ENCODE assay signal across 9 cellular contexts in the genomic region with DNA sequence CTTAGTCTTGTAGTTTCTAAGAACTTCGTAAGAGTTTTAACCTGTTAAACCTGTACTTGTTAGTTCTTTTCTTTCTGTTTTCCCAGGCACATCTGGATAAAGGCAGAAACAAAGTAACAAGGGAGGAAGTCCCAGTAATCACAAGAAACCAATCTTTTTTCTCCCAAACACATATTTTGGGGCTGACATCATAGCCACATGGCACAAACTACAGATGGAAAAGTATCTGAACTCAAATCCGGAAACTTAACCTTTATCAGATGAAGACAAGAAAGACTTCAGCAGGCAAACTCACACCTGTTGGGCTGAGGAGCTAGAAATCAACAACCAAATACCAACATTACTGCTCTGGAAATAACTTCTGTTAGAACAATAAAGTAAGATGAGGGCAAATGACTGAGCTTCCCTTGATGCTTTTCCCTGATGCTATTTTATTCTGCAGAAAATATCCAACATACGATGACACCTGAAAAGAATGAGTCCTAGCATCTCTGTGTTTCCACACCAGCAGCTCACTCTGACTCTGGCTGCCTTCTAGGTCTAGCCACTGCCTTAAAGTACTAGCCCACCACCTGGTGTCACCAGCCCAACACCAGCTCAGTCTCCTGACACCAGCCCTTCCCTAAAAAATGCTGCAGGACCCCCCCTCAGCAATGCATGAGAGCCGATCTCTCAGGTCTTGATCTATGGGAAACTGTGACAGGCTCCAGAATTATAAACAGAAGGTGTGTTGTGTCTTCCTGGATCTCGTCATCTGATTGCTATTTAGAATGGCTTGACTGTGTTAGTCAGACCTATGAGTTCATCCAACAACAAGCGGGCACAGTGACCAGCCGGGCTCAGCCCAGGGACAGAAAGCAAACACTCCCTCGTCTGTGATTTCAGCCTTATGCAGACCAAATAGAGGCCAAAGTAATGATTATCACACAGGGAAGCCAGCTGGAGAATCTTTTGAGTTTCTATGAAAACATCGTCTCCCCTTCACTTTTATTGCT.
DNase-seq lines count a peak whose midpoint lies in the region; ATAC-seq, FAIRE-seq and TF ChIP-seq lines count a peak whose summit lies in the region.
"Had no signal": no experiment of that assay in that cellular context is flagged by ENCODE, and none has a peak within 500 bp of the region (broad histone marks: within the 10 kb centered on the region; RNA-seq: fewer than 3 reads in every experiment).

No MANE protein-coding gene starts in this region.

- peak overlapping the region; percentile 29 for H3K27ac Mint-ChIP-seq in Caco-2 (ENCODE audit: unreplicated experiment)

- H3K4me1 ChIP-seq in Caco-2 (peaks cover 23% of the 10 kb centered on the region), SJSA1 (replicated peaks) (peaks cover 63% of the 10 kb centered on the region), pancreas (peaks cover 0 to 4% (median 0%) of the 10 kb centered on the region in 3 donors), small intestine (ENCODE audit: control insufficient read depth in 2 of 2, insufficient read depth in 1 of 2, low read depth in 1 of 2, low read length in 1 of 2) (peaks cover 0 to 2% of the 10 kb centered on the region in 2 donors)

- ATAC-seq in pancreas (peak; percentile 72 to 93 (median 92)), HG02973 (IDR thresholded peaks at IDR 0.05; ENCODE audit: unreplicated experiment) (no peak)

- POLR2A ChIA-PET in Caco-2 (lab: Charles Lee), result no interaction called here

- peak overlapping the region; percentile 99 for H3K27ac ChIP-seq in SJSA1
- H3K27ac ChIP-seq in pancreas, result peak overlapping the region in 3 of 4 donors; percentile 10 to 77 (median 74)
- peak overlapping the region in 1 of 2 donors; percentile 11 for H3K27ac ChIP-seq in small intestine (ENCODE audit: low read depth in 1 of 2, low read length in 1 of 2)

- H3K27me3 ChIP-seq in Caco-2 (replicated peaks; ENCODE audit: control insufficient read depth, insufficient read depth, low read length) (no peaks in the 10 kb centered on the region), SJSA1 (replicated peaks) (no peaks in the 10 kb centered on the region), pancreas (no peaks in the 10 kb centered on the region), small intestine (ENCODE audit: control insufficient read depth in 2 of 2, insufficient read depth in 2 of 2, low read length in 2 of 2) (no peaks in the 10 kb centered on the region)

- no peaks in the 10 kb centered on the region for H3K27me3 Mint-ChIP-seq in Caco-2 (ENCODE audit: insufficient read depth, unreplicated experiment)

- H3K36me3 ChIP-seq in Caco-2 (ENCODE audit: control insufficient read depth, insufficient read depth, low read length), result no peaks in the 10 kb centered on the region
- no peaks in the 10 kb centered on the region for H3K36me3 ChIP-seq in SJSA1
- H3K36me3 ChIP-seq in pancreas, result no peaks in the 10 kb centered on the region
- no peaks in the 10 kb centered on the region for H3K36me3 ChIP-seq in small intestine (ENCODE audit: control insufficient read depth in 2 of 2, insufficient read depth in 2 of 2, low read length in 2 of 2)

- intact Hi-C loops in Caco-2 (cut with micrococcal nuclease; ENCODE audit: unreplicated experiment) (no loop called here), pancreas (cut with DNase I) (no loop called here)

- no peak overlapping the region for H3K4me3 Mint-ChIP-seq in Caco-2 (ENCODE audit: unreplicated experiment)

- peaks cover 22% of the 10 kb centered on the region for H3K4me1 Mint-ChIP-seq in Caco-2 (ENCODE audit: low read depth, unreplicated experiment)

- H3K4me3 ChIP-seq in Caco-2 (ENCODE audit: low read depth, low read length), result no peak overlapping the region
- peak overlapping the region; percentile 6 for H3K4me3 ChIP-seq in SJSA1
- H3K4me3 ChIP-seq in fibroblast of the aortic adventitia (ENCODE audit: low read depth, low read length), result peak overlapping the region; percentile 6
- H3K4me3 ChIP-seq in pancreas, result no peak overlapping the region
- no peak overlapping the region for H3K4me3 ChIP-seq in small intestine (ENCODE audit: low read depth in 1 of 2, low read length in 2 of 2)

- CTCF ChIA-PET in Caco-2 (lab: Charles Lee), result no interaction called here

- DNase-seq in Caco-2 (no peak), SJSA1 (ENCODE audit: low read depth in 1 of 2, low spot score in 2 of 2) (peak; percentile 88 to 94), fibroblast of the aortic adventitia (ENCODE audit: low read depth) (peak; percentile 89), pancreas (peak; percentile 15 to 55 (median 44)), NOMO-1 (lab: John Stamatoyannopoulos, UW; ENCODE audit: unreplicated experiment in 2 of 2) (no peak), NCI-H446 (lab: John Stamatoyannopoulos, UW) (no peak), small intestine (no peak)
- DNase-seq: stimulated activated CD4-positive, alpha-beta T cell treated with anti-CD3 and anti-CD28 coated beads, Interleukin-4, amount 100 ng/mL, for 24 hours had no signal

- TF ChIP-seq CTCF in Caco-2 (IDR thresholded peaks at IDR 0.05; ENCODE audit: insufficient read depth in 1 of 2, low read depth in 1 of 2, low read length in 1 of 2, severe bottlenecking in 1 of 2, unreplicated experiment in 1 of 2), result no peak
- TF ChIP-seq CTCF in fibroblast of the aortic adventitia (IDR thresholded peaks at IDR 0.05; ENCODE audit: insufficient read depth, low read length), result no peak
- no peak for TF ChIP-seq CTCF in pancreas (IDR thresholded peaks at IDR 0.05)

- no peaks in the 10 kb centered on the region for H3K9me3 Mint-ChIP-seq in Caco-2 (ENCODE audit: unreplicated experiment)

- H3K9me3 ChIP-seq in Caco-2 (no peaks in the 10 kb centered on the region), SJSA1 (replicated peaks) (no peaks in the 10 kb centered on the region), pancreas (no peaks in the 10 kb centered on the region), small intestine (ENCODE audit: control insufficient read depth, low read depth) (no peaks in the 10 kb centered on the region)

- no TSS peak for BruUV-seq in Caco-2 (replicated peaks; lab: Mats Ljungman, UMichigan)

- FAIRE-seq in pancreas (lab: Jason Lieb, UNC), result no peak
- no peak for FAIRE-seq in small intestine (lab: Jason Lieb, UNC)

- no peaks in the 10 kb centered on the region for H3K36me3 Mint-ChIP-seq in Caco-2 (ENCODE audit: insufficient read depth, unreplicated experiment)

- whole genome bisulfite sequencing in pancreas, 2 donors, result 44 to 53% methylated on average over 9 of the region's 9 CpGs
- 73 to 82% (median 80%) methylated on average over 9 of the region's 9 CpGs for WGBS in small intestine, 3 donors

Comparison
In these comparisons a context has a peak if more than half of its experiments do, and no peak if none do; other contexts are left out.
1. DNase-seq: peak in SJSA1 (2 of 2), fibroblast of the aortic adventitia (single experiment) and pancreas (6 of 6); none in Caco-2 (0 of 2), NOMO-1 (0 of 2), NCI-H446 (0 of 2) and small intestine (single experiment).
2. H3K4me3 ChIP-seq: peak in SJSA1 (single experiment) and fibroblast of the aortic adventitia (single experiment); none in Caco-2 (single experiment), pancreas (0 of 4) and small intestine (0 of 2).